28 cellular contexts compared by ENCODE assay signal in genomic region chrX:74465424-74465823, GRCh38. TPM values are rescaled to one million over a fixed set of nuclear protein-coding genes. Genes with fewer than 3 reads are reported as not detected.
DNase-seq lines count a peak whose midpoint lies in the region; ATAC-seq and TF ChIP-seq lines count a peak whose summit lies in the region.
"Had no signal": no experiment of that assay in that cellular context is flagged by ENCODE, and none has a peak within 500 bp of the region (broad histone marks: within the 10 kb centered on the region; RNA-seq: fewer than 3 reads in every experiment).

No MANE protein-coding gene starts in this region.

- H3K27ac ChIP-seq in BLaER1 treated with 17β-estradiol and CSF1 and Interleukin-3, amounts not matched to agents 10 nM and 100 nM: peak overlapping the region in 3 of 11 experiments; percentile 13 to 40 (median 28); a peak in 2 of 22 replicates
- H3K27ac ChIP-seq: ascending aorta, testis, uterus, WERI-Rb-1 had no signal

- DNase-seq in fibroblast of pulmonary artery (ENCODE audit: low read depth) (peak; percentile 41), renal cortical epithelial cell (ENCODE audit: low read depth) (peak; percentile 9), NCI-H524 (lab: John Stamatoyannopoulos, UW) (no peak), retina (no peak)
- DNase-seq: activated CD4-positive, alpha-beta T cell treated with anti-CD3 and anti-CD28 coated beads, Interleukin-2, amount 10 ng/mL, durations not matched to agents 7 days and 5 days; activated gamma-delta T cell; activated naive CD8-positive, alpha-beta T cell treated with anti-CD3 and anti-CD28 coated beads, Interleukin-2, amount 10 ng/mL, durations not matched to agents 7 days and 5 days; activated T-cell treated with anti-CD3 and anti-CD28 coated beads, Interleukin-2, amount 50 U/mL, for 24 hours; dermis blood vessel endothelial cell; DMS153; head of caudate nucleus; kidney glomerular epithelial cell; NCI-H1092 treated with DMSO at 0.1 percent for 48 hours; NCI-H187; NCI-H2171 treated with DMSO at 0.1 percent for 48 hours; NK-92 treated with Interleukin-12 subunit alpha and Interleukin-12 subunit beta, amount 100 ng/mL, for 24 hours; PC-3; SHP77; stimulated activated CD4-positive, alpha-beta T cell treated with anti-CD3 and anti-CD28 coated beads, Interleukin-15, amount 100 ng/mL, for 24 hours; stimulated activated naive B cell treated with anti-CD40 and anti-IgM and Interleukin-4, amounts not matched to agents 10 μg/mL and 1 μg/mL and 100 μg/mL, for 72 hours; testis; uterus; WERI-Rb-1 had no signal

- H3K36me3 ChIP-seq in BLaER1 treated with 17β-estradiol and CSF1 and Interleukin-3, amounts not matched to agents 10 nM and 100 nM: no peaks in the 10 kb centered on the region
- H3K36me3 ChIP-seq: ascending aorta, uterus, WERI-Rb-1 had no signal

- peak; percentile 28 for TF ChIP-seq CTCF in fibroblast of pulmonary artery (IDR thresholded peaks at IDR 0.05; ENCODE audit: low read length, missing control alignments)

- no peak overlapping the region for H3K9ac ChIP-seq in BLaER1 treated with 17β-estradiol and CSF1 and Interleukin-3, amounts not matched to agents 10 nM and 100 nM

- TF ChIP-seq EP300 in Ishikawa (IDR thresholded peaks at IDR 0.05; ENCODE audit: borderline replicate concordance): no peak

- peaks cover 0 to 10% (median 5%) of the 10 kb centered on the region in 11 experiments; a peak in 10 of 22 replicates for H3K9me3 ChIP-seq in BLaER1 treated with 17β-estradiol and CSF1 and Interleukin-3, amounts not matched to agents 10 nM and 100 nM (replicated peaks in 1 of 11)
- H3K9me3 ChIP-seq: ascending aorta, testis, uterus had no signal

- no peaks in the 10 kb centered on the region for H4K20me1 ChIP-seq in BLaER1 treated with 17β-estradiol and CSF1 and Interleukin-3, amounts not matched to agents 10 nM and 100 nM

- H3K4me1 ChIP-seq in BLaER1 treated with 17β-estradiol and CSF1 and Interleukin-3, amounts not matched to agents 10 nM and 100 nM: peaks cover 0 to 40% (median 33%) of the 10 kb centered on the region in 10 experiments; a peak in 16 of 20 replicates
- H3K4me1 ChIP-seq: ascending aorta, testis, uterus had no signal

- H3K4me2 ChIP-seq in BLaER1 treated with 17β-estradiol and CSF1 and Interleukin-3, amounts not matched to agents 10 nM and 100 nM: peak overlapping the region in 9 of 11 experiments; percentile 17 to 76 (median 56); a peak in 17 of 22 replicates

- ATAC-seq in HG03045 (IDR thresholded peaks at IDR 0.05; ENCODE audit: unreplicated experiment): no peak
- ATAC-seq: HCT116; PC-3; stimulated activated naive B cell treated with anti-CD40 and anti-IgM and Interleukin-4, amounts not matched to agents 10 μg/mL and 1 μg/mL and 100 μg/mL, for 72 hours had no signal

- no peak overlapping the region for H3K4me3 ChIP-seq in BLaER1 treated with 17β-estradiol and CSF1 and Interleukin-3, amounts not matched to agents 10 nM and 100 nM
- no peak overlapping the region for H3K4me3 ChIP-seq in fibroblast of pulmonary artery (replicated peaks; ENCODE audit: low read depth, low read length)
- H3K4me3 ChIP-seq: ascending aorta, testis, uterus had no signal

- H3K27me3 ChIP-seq in BLaER1 treated with 17β-estradiol and CSF1 and Interleukin-3, amounts not matched to agents 10 nM and 100 nM: peaks cover 67 to 95% (median 90%) of the 10 kb centered on the region in 11 experiments
- H3K27me3 ChIP-seq: ascending aorta, testis, uterus had no signal

- peak; percentile 21; the same call in 1 of the 2 replicates for TF ChIP-seq RAD21 in Ishikawa (IDR thresholded peaks at IDR 0.05; ENCODE audit: low read depth)

TF ChIP-seq in Ishikawa, 13 proteins besides CTCF, POLR2A, EP300 and RAD21:
- TF ChIP-seq TAF1 (IDR thresholded peaks at IDR 0.05; ENCODE audit: low read depth) (no peak), CREB1 (IDR thresholded peaks at IDR 0.05; ENCODE audit: low read depth) (no peak), TEAD4 (IDR thresholded peaks at IDR 0.05) (no peak), NFIC (IDR thresholded peaks at IDR 0.05) (no peak), USF1 (IDR thresholded peaks at IDR 0.05) (no peak), MAX (IDR thresholded peaks at IDR 0.05) (no peak), ZBTB7A (IDR thresholded peaks at IDR 0.05; ENCODE audit: low read depth) (no peak), CEBPB (IDR thresholded peaks at IDR 0.05) (no peak), EGR1 (IDR thresholded peaks at IDR 0.05) (no peak), YY1 (IDR thresholded peaks at IDR 0.05; ENCODE audit: low read depth) (no peak), TCF12 (IDR thresholded peaks at IDR 0.05; ENCODE audit: low read depth) (no peak), FOXM1 (IDR thresholded peaks at IDR 0.05; ENCODE audit: borderline replicate concordance, low read depth) (no peak), REST (IDR thresholded peaks at IDR 0.05; ENCODE audit: low read depth) (no peak)

RNA-seq across cellular contexts. Expression of gene SLC16A2, which starts 44.1 kb away (rescaled TPM):
- total RNA-seq in renal cortical epithelial cell: 5.9 and 19.5 TPM in 2 replicates

Comparison
In these comparisons a context has a peak if more than half of its experiments do, and no peak if none do; other contexts are left out.
1. DNase-seq: peak in fibroblast of pulmonary artery (single experiment) and renal cortical epithelial cell (single experiment); none in NCI-H524 (0 of 2) and retina (single experiment).